In genomic region chr3:51340989-51341636, GRCh38 we compare ENCODE assay signal across 13 cellular contexts. TPM values are rescaled to one million over a fixed set of nuclear protein-coding genes. Genes with fewer than 3 reads are reported as not detected.
DNase-seq lines count a peak whose midpoint lies in the region; ATAC-seq, FAIRE-seq and TF ChIP-seq lines count a peak whose summit lies in the region.
"Had no signal": no experiment of that assay in that cellular context is flagged by ENCODE, and none has a peak within 500 bp of the region (broad histone marks: within the 10 kb centered on the region; RNA-seq: fewer than 3 reads in every experiment).

No MANE protein-coding gene starts in this region.

- TF ChIP-seq RAD21 in IMR-90 (IDR thresholded peaks at IDR 0.05; ENCODE audit: low read length) = no peak

- no peaks in the 10 kb centered on the region for H3K9me3 Mint-ChIP-seq in naive thymus-derived CD8-positive, alpha-beta T cell
- H3K9me3 Mint-ChIP-seq: T-helper 1 cell treated with Interleukin-12 subunit alpha and Interleukin-12 subunit beta and Interleukin-4 antibody, amounts not matched to agents 30 μg/mL and 1 μg/mL, for 36 hours had no signal

- TF ChIP-seq POLR2A in IMR-90 (IDR thresholded peaks at IDR 0.05; ENCODE audit: low read depth, low read length) = no peak

- no peak overlapping the region for H3K4me3 Mint-ChIP-seq in naive thymus-derived CD8-positive, alpha-beta T cell
- H3K4me3 Mint-ChIP-seq: T-helper 1 cell treated with Interleukin-12 subunit alpha and Interleukin-12 subunit beta and Interleukin-4 antibody, amounts not matched to agents 30 μg/mL and 1 μg/mL, for 36 hours had no signal

- H3K23ac ChIP-seq in IMR-90 (ENCODE audit: low read depth, low read length) = peak overlapping the region; percentile 50; the same call in 1 of the 2 replicates

- intact Hi-C loops in IMR-90 (cut with micrococcal nuclease) = loop anchor here (1.0 kb wide), 1 partner anchor 12 kb away; no protein-coding TSS in a partner anchor
- intact Hi-C loops in mammary epithelial cell (cut with micrococcal nuclease) = loop anchor here (2.0 kb wide), 1 partner anchor 44 kb away; the partner anchor contains the start of gene MANF

- H3K4me3 ChIP-seq in IMR-90 (ENCODE audit: insufficient read depth, low read depth, low read length) (no peak overlapping the region), mammary epithelial cell (replicated peaks in 1 of 3; ENCODE audit: insufficient read depth in 1 of 3, low read depth in 2 of 3, low read length in 3 of 3) (no peak overlapping the region)
- H3K4me3 ChIP-seq: upper lobe of left lung had no signal

- BruUV-seq in IMR-90 (replicated peaks; lab: Mats Ljungman, UMichigan) (no TSS peak), mammary epithelial cell (replicated peaks; lab: Mats Ljungman, UMichigan) (no TSS peak)

- dilution Hi-C loops in IMR-90 (cut with HindIII; ENCODE audit: low sequenced_read_pairs, unreplicated experiment) = no loop called here
- dilution Hi-C loops in mammary epithelial cell (cut with HindIII; ENCODE audit: low sequenced_read_pairs) = no loop called here

- no peaks in the 10 kb centered on the region for H3K79me2 ChIP-seq in mammary epithelial cell (ENCODE audit: insufficient read depth, low read length)

- no peaks in the 10 kb centered on the region for H4K20me1 ChIP-seq in IMR-90 (ENCODE audit: insufficient read depth, low read length)
- no peaks in the 10 kb centered on the region for H4K20me1 ChIP-seq in mammary epithelial cell (ENCODE audit: insufficient read depth, low read length)

- peak overlapping the region; percentile 7 to 79 for H4K8ac ChIP-seq in IMR-90 (ENCODE audit: low read depth in 2 of 2, low read length in 2 of 2)

- peak overlapping the region; percentile 23 for H2AK9ac ChIP-seq in IMR-90 (replicated peaks; ENCODE audit: low read depth, low read length, poor library complexity)

- WGBS in IMR-90 (ENCODE audit: extremely low coverage in 2 of 2, insufficient read length in 1 of 2), 2 experiments = 78% methylated on average over 3 of the region's 8 CpGs; no CpG with 5 or more reads in 1 of the 2 experiments
- 97% methylated on average over 8 of the region's 8 CpGs for WGBS in mammary epithelial cell (ENCODE audit: low coverage, missing lambda C conversion rate)

- no peaks in the 10 kb centered on the region for H3K27me3 Mint-ChIP-seq in naive thymus-derived CD8-positive, alpha-beta T cell

- H3K4me2 ChIP-seq in IMR-90 (ENCODE audit: low read depth, low read length) = peak overlapping the region; percentile 48; the same call in 1 of the 2 replicates
- peak overlapping the region; percentile 49 for H3K4me2 ChIP-seq in mammary epithelial cell (ENCODE audit: insufficient read depth, low read depth, low read length)

- H3K18ac ChIP-seq in IMR-90 (ENCODE audit: low read depth, low read length) = peak overlapping the region; percentile 85

- 0 out of 4 replicates have a peak, but pooled peaks cover 0 to 3% of the 10 kb centered on the region in 2 experiments for H3K79me1 ChIP-seq in IMR-90 (ENCODE audit: low read depth in 1 of 2, low read length in 2 of 2)

- no peak for TF ChIP-seq CTCF in IMR-90 (conservative IDR thresholded peaks at IDR 0.05; ENCODE audit: low read depth, low read length)
- no peak for TF ChIP-seq CTCF in mammary epithelial cell (conservative IDR thresholded peaks at IDR 0.05 in 1 of 2, IDR thresholded peaks at IDR 0.05 in 1 of 2; ENCODE audit: extremely low read depth in 1 of 2, insufficient read depth in 1 of 2, low read depth in 1 of 2, low read length in 2 of 2)
- TF ChIP-seq CTCF in D721Med (IDR thresholded peaks at IDR 0.05; ENCODE audit: insufficient read depth, missing control alignments) = no peak

- H3K4ac ChIP-seq in IMR-90 (ENCODE audit: low read depth, low read length) = peak overlapping the region; percentile 80

- peak overlapping the region; percentile 86 for H2BK5ac ChIP-seq in IMR-90 (ENCODE audit: low read depth, low read length, poor library complexity, severe bottlenecking)

- CTCF ChIA-PET in IMR-90 (lab: Yijun Ruan, JAX) (interaction anchor here (1.0 kb wide), 1 partner anchor 240 kb away, joined by 3 read pairs; no protein-coding TSS in a partner anchor), mammary epithelial cell (lab: Charles Lee; ENCODE audit: low non-redundant PET) (no interaction called here)

- H4K91ac ChIP-seq in IMR-90 (ENCODE audit: insufficient read depth, low read depth, low read length) = peak overlapping the region; percentile 91

- peak overlapping the region; percentile 58 for H3K14ac ChIP-seq in IMR-90 (replicated peaks; ENCODE audit: low read depth, low read length)

- peak overlapping the region; percentile 84 for H2AK5ac ChIP-seq in IMR-90 (ENCODE audit: low read depth, low read length)

- H3K9ac ChIP-seq in IMR-90 (ENCODE audit: low read depth, low read length) (no peak overlapping the region), mammary epithelial cell (ENCODE audit: insufficient read depth, low read length) (no peak overlapping the region)

- H2AFZ ChIP-seq in IMR-90 (replicated peaks; ENCODE audit: low read length, poor library complexity) (peak overlapping the region; percentile 6), mammary epithelial cell (ENCODE audit: low read depth, low read length) (peak overlapping the region; percentile 89)

- FAIRE-seq in D721Med (lab: Jason Lieb, UNC) = no peak

- no peak overlapping the region for H3K27ac Mint-ChIP-seq in naive thymus-derived CD8-positive, alpha-beta T cell
- H3K27ac Mint-ChIP-seq: T-helper 1 cell treated with Interleukin-12 subunit alpha and Interleukin-12 subunit beta and Interleukin-4 antibody, amounts not matched to agents 30 μg/mL and 1 μg/mL, for 36 hours had no signal

- peaks cover 24% of the 10 kb centered on the region for H3K4me1 ChIP-seq in IMR-90 (ENCODE audit: control insufficient read depth, insufficient read depth, low read length)
- H3K4me1 ChIP-seq in mammary epithelial cell (ENCODE audit: insufficient read depth, low read length) = peaks cover 34% of the 10 kb centered on the region

- no peak for ATAC-seq in IMR-90 (ENCODE audit: low read depth)
- ATAC-seq in naive thymus-derived CD8-positive, alpha-beta T cell = no peak
- no peak for ATAC-seq in GM18873 (IDR thresholded peaks at IDR 0.05; ENCODE audit: low FRiP score, unreplicated experiment)

- no peaks in the 10 kb centered on the region for H3K9me3 ChIP-seq in IMR-90 (ENCODE audit: control insufficient read depth, insufficient read depth, low read length)
- no peaks in the 10 kb centered on the region for H3K9me3 ChIP-seq in mammary epithelial cell (replicated peaks; ENCODE audit: insufficient read depth, low read length)
- H3K9me3 ChIP-seq: upper lobe of left lung had no signal

- H2BK20ac ChIP-seq in IMR-90 (ENCODE audit: low read depth, low read length) = peak overlapping the region; percentile 95

- H3K36me3 Mint-ChIP-seq in naive thymus-derived CD8-positive, alpha-beta T cell = peaks cover 0 to 8% (median 6%) of the 10 kb centered on the region in 3 donors

- no peaks in the 10 kb centered on the region; the same call in 1 of the 2 replicates for H3K27me3 ChIP-seq in IMR-90 (ENCODE audit: control insufficient read depth, insufficient read depth, low read length)
- H3K27me3 ChIP-seq in mammary epithelial cell (ENCODE audit: insufficient read depth, low read length) = no peaks in the 10 kb centered on the region
- H3K27me3 ChIP-seq: upper lobe of left lung had no signal

- H3K9me1 ChIP-seq in IMR-90 (ENCODE audit: insufficient read depth, low read length) = peaks cover 22% of the 10 kb centered on the region

- no peaks in the 10 kb centered on the region for H3K36me3 ChIP-seq in IMR-90 (ENCODE audit: control insufficient read depth, insufficient read depth, low read length)
- H3K36me3 ChIP-seq in mammary epithelial cell (ENCODE audit: insufficient read depth, low read length) = no peaks in the 10 kb centered on the region
- H3K36me3 ChIP-seq: upper lobe of left lung had no signal

- peak overlapping the region; percentile 98 for H2BK120ac ChIP-seq in IMR-90 (ENCODE audit: low read depth, low read length)

- POLR2A ChIA-PET in IMR-90 (lab: Charles Lee; ENCODE audit: unreplicated experiment) = interaction anchor here (1.4 kb wide), 1 partner anchor 19 kb away, joined by 4 read pairs; no protein-coding TSS in a partner anchor
- POLR2A ChIA-PET in naive thymus-derived CD8-positive, alpha-beta T cell (lab: Charles Lee) = no interaction called here

- H3K4me1 Mint-ChIP-seq in naive thymus-derived CD8-positive, alpha-beta T cell = peaks cover 0 to 2% (median under 1%) of the 10 kb centered on the region in 4 donors

- in situ Hi-C loops in IMR-90 (cut with MboI; ENCODE audit: low sequenced_read_pairs) = no loop called here
- in situ Hi-C loops in mammary epithelial cell (cut with MboI; ENCODE audit: low sequenced_read_pairs in 2 of 2) = no loop called here

- H4K5ac ChIP-seq in IMR-90 (ENCODE audit: low read depth, low read length) = peak overlapping the region; percentile 80

- H3K56ac ChIP-seq in IMR-90 (ENCODE audit: extremely low read depth, insufficient read depth, low read length) = peak overlapping the region; percentile 67; the same call in 1 of the 2 replicates

- DNase-seq in IMR-90 = peak; percentile 13
- no peak for DNase-seq in mammary epithelial cell
- DNase-seq in iris pigment epithelial cell (ENCODE audit: low read depth) = peak; percentile 29
- no peak for DNase-seq in naive thymus-derived CD8-positive, alpha-beta T cell
- DNase-seq in D721Med (ENCODE audit: insufficient read length, low spot score) = no peak
- no peak for DNase-seq in KG1 (lab: John Stamatoyannopoulos, UW)
- DNase-seq: DND-41, glutamatergic neuron, NCI-H526 treated with DMSO at 0.1 percent for 48 hours, upper lobe of left lung had no signal

- peak overlapping the region; percentile 66; the same call in 2 of the 3 replicates for H2BK15ac ChIP-seq in IMR-90 (ENCODE audit: low read depth, low read length)

- peak overlapping the region; percentile 84 for H3K27ac ChIP-seq in IMR-90 (ENCODE audit: insufficient read depth, low read length)
- H3K27ac ChIP-seq in mammary epithelial cell (ENCODE audit: insufficient read depth, low read depth, low read length) = peak overlapping the region; percentile 88
- peak overlapping the region; percentile 85 for H3K27ac ChIP-seq in temporal lobe (ENCODE audit: low read depth, low read length)

RNA-seq across cellular contexts. Expression of gene MANF, which starts 44.0 kb away (rescaled TPM):
- 65.4 and 78.9 TPM in 2 replicates for total RNA-seq in IMR-90 (2012; rRNA removed)
- polyA plus RNA-seq in IMR-90 (2012; rRNA removed) = 122 and 131 TPM in 2 replicates
- 40.5 and 61.4 TPM in 2 replicates for polyA plus RNA-seq in IMR-90 (2012; cell fraction: cytosol; rRNA removed)
- polyA plus RNA-seq in IMR-90 (2012; cell fraction: nucleus; rRNA removed; ENCODE audit: low replicate concordance) = 7.3 and 37.0 TPM in 2 replicates
- 100 to 1,000 TPM in 1 of 2 donors, 10 to 100 TPM in 1; 38.0 to 185 TPM for total RNA-seq in mammary epithelial cell
- polyA plus RNA-seq in mammary epithelial cell = 132 TPM
- 109 TPM for polyA minus RNA-seq in mammary epithelial cell
- 16.5 TPM for total RNA-seq in temporal lobe
- total RNA-seq in naive thymus-derived CD8-positive, alpha-beta T cell = 10 to 100 TPM; 51.1 to 56.2 TPM
- polyA plus RNA-seq in naive thymus-derived CD8-positive, alpha-beta T cell = 10 to 100 TPM; 41.6 to 45.3 (median 44.4) TPM

RNA-seq across cellular contexts. Expression of gene RBM15B, which starts 50.0 kb away (rescaled TPM):
- 17.2 and 17.4 TPM in 2 replicates for total RNA-seq in IMR-90 (2012; rRNA removed)
- polyA plus RNA-seq in IMR-90 (2012; rRNA removed) = 15.0 and 16.2 TPM in 2 replicates
- 16.0 and 21.0 TPM in 2 replicates for polyA plus RNA-seq in IMR-90 (2012; cell fraction: cytosol; rRNA removed)
- 7.4 and 10.0 TPM in 2 replicates for polyA plus RNA-seq in IMR-90 (2012; cell fraction: nucleus; rRNA removed; ENCODE audit: low replicate concordance)
- 10 to 100 TPM; 33.3 to 40.8 TPM for total RNA-seq in mammary epithelial cell
- 19.5 TPM for polyA plus RNA-seq in mammary epithelial cell
- polyA minus RNA-seq in mammary epithelial cell = 27.2 TPM
- 24.8 TPM for total RNA-seq in temporal lobe
- total RNA-seq in naive thymus-derived CD8-positive, alpha-beta T cell = 10 to 100 TPM; 41.8 to 42.0 TPM
- polyA plus RNA-seq in naive thymus-derived CD8-positive, alpha-beta T cell = 10 to 100 TPM; 12.9 to 27.3 (median 14.2) TPM

Comparison
In these comparisons a context has a peak if more than half of its experiments do, and no peak if none do; other contexts are left out.
1. DNase-seq: peak in IMR-90 (single experiment) and iris pigment epithelial cell (single experiment); none in mammary epithelial cell (single experiment), naive thymus-derived CD8-positive, alpha-beta T cell (0 of 10), D721Med (single experiment) and KG1 (single experiment).
2. Peak in every context shown above with its lines, with median percentiles within 50 percentile points of each other: H3K27ac ChIP-seq.